Comparison of ENCODE assay signal across 8 cellular contexts in genomic region chr18:58768293-58768974, GRCh38.
A peak's percentile ranks its signal among the peaks of the same experiment; 100 is the strongest.
DNase-seq lines count a peak whose midpoint lies in the region; ATAC-seq and FAIRE-seq lines count a peak whose summit lies in the region.

No MANE protein-coding gene starts in this region.

- peak overlapping the region; percentile 61 for H3K4me3 Mint-ChIP-seq in activated naive CD4-positive, alpha-beta T cell treated with anti-CD3 and anti-CD28 coated beads, Interleukin-2, amount 50 U/mL, for 24 hours

- H3K27me3 ChIP-seq in H7 (ENCODE audit: control insufficient read depth, insufficient read depth, low read length) = peaks cover 1% of the 10 kb centered on the region; the same call in 1 of the 2 replicates

- DNase-seq in ELF-1 (ENCODE audit: low read depth, low spot score) = peak; percentile 88
- DNase-seq in H7 = peak; percentile 95
- peak; percentile 59 for DNase-seq in LoVo (ENCODE audit: low spot score)
- peak; percentile 66 for DNase-seq in SK-N-DZ (ENCODE audit: low spot score)
- DNase-seq in Right ventricle myocardium superior = peak; percentile 82
- peak; percentile 68 to 97 (median 82) for DNase-seq in posterior cingulate gyrus
- DNase-seq in urothelium cell line (ENCODE audit: low spot score) = peak; percentile 78

- peaks cover 1% of the 10 kb centered on the region for H3K36me3 Mint-ChIP-seq in activated naive CD4-positive, alpha-beta T cell treated with anti-CD3 and anti-CD28 coated beads, Interleukin-2, amount 50 U/mL, for 24 hours

- no peaks in the 10 kb centered on the region for H3K9me3 Mint-ChIP-seq in activated naive CD4-positive, alpha-beta T cell treated with anti-CD3 and anti-CD28 coated beads, Interleukin-2, amount 50 U/mL, for 24 hours

- H3K4me3 ChIP-seq in H7 (ENCODE audit: insufficient read depth, low read depth, low read length) = peak overlapping the region; percentile 16

- H3K27ac Mint-ChIP-seq in activated naive CD4-positive, alpha-beta T cell treated with anti-CD3 and anti-CD28 coated beads, Interleukin-2, amount 50 U/mL, for 24 hours = no peak overlapping the region

- no peaks in the 10 kb centered on the region for H3K36me3 ChIP-seq in H7 (replicated peaks; ENCODE audit: control insufficient read depth, insufficient read depth, low read length)

- peak; percentile 94 for ATAC-seq in Right ventricle myocardium superior (ENCODE audit: poor library complexity)

- peaks cover 24% of the 10 kb centered on the region for H3K4me1 Mint-ChIP-seq in activated naive CD4-positive, alpha-beta T cell treated with anti-CD3 and anti-CD28 coated beads, Interleukin-2, amount 50 U/mL, for 24 hours

- H3K27me3 Mint-ChIP-seq in activated naive CD4-positive, alpha-beta T cell treated with anti-CD3 and anti-CD28 coated beads, Interleukin-2, amount 50 U/mL, for 24 hours = peaks cover 19% of the 10 kb centered on the region

- FAIRE-seq in urothelium cell line (lab: Jason Lieb, UNC) = no peak

- intact Hi-C loops in Right ventricle myocardium superior (cut with DNase I) (loop anchor here (10.0 kb wide), 1 partner anchor 94 kb away; the partner anchor contains the start of gene MALT1), posterior cingulate gyrus (cut with DNase I) (loop anchor here (1.0 kb wide), 1 partner anchor 302 kb away; no protein-coding TSS in a partner anchor)

Comparison
In these comparisons a context has a peak if more than half of its experiments do, and no peak if none do; other contexts are left out.
1. Peak in every context shown above with its lines: DNase-seq, ATAC-seq and H3K4me3 ChIP-seq.